8 cellular contexts compared by ENCODE assay signal in genomic region chr16:20740007-20740883, GRCh38. TPM values are rescaled to one million over a fixed set of nuclear protein-coding genes. Genes with fewer than 3 reads are reported as not detected.
DNase-seq lines count a peak whose midpoint lies in the region; ATAC-seq, FAIRE-seq and TF ChIP-seq lines count a peak whose summit lies in the region.

No MANE protein-coding gene starts in this region.

- in situ Hi-C loops in GM12878 (cut with MboI) (no loop called here), transverse colon (cut with MboI; ENCODE audit: low pct_ligation_motif_present in 1 of 4, low pct_unique_long_range_greater_than_20kb in 1 of 4, low sequenced_read_pairs in 3 of 4) (no loop called here)

- peak overlapping the region; percentile 77 for H3K9ac ChIP-seq in GM12878 (ENCODE audit: control insufficient read depth, insufficient read depth, low read length)

- H3K27ac ChIP-seq in GM12878 (ENCODE audit: control insufficient read depth, insufficient read depth) (peak overlapping the region; percentile 58; the same call in 1 of the 2 replicates), left lung (peak overlapping the region; percentile 93 to 99), transverse colon (peak overlapping the region; percentile 96 to 98 (median 97))

- ATAC-seq in GM12878 (peak; percentile 46), left lung (peak; percentile 15), sciatic nerve (no peak), GM19035 (IDR thresholded peaks at IDR 0.05; ENCODE audit: unreplicated experiment) (no peak)

- CTCF ChIA-PET in GM12878 (lab: Yijun Ruan, JAX), result interaction anchor here (0.6 to 3.2 kb wide), 8 partner anchors 10 to 111 kb away, joined by 3 to 16 read pairs (median 4); no protein-coding TSS in a partner anchor

- H3K79me2 ChIP-seq in GM12878 (ENCODE audit: control insufficient read depth, insufficient read depth, low read length), result peaks cover 28% of the 10 kb centered on the region

- TF ChIP-seq CTCF in GM12878 (IDR thresholded peaks at IDR 0.05 in 2 of 3, conservative IDR thresholded peaks at IDR 0.05 in 1 of 3; ENCODE audit: control insufficient read depth in 2 of 3, extremely low read depth in 1 of 3, insufficient read depth in 1 of 3, low read depth in 3 of 3, low read length in 3 of 3) (peak; percentile 33 to 44 (median 34); a peak in 3 of 6 replicates), left lung (IDR thresholded peaks at IDR 0.05) (no peak), transverse colon (IDR thresholded peaks at IDR 0.05) (peak in 4 of 5 experiments; percentile 8 to 40 (median 29))

- RAD21 ChIA-PET in GM12878 (lab: Charles Lee; ENCODE audit: unreplicated experiment), result interaction anchor here (1.1 to 2.4 kb wide), 3 partner anchors 63 to 138 kb away, joined by 4 to 7 read pairs (median 5); no protein-coding TSS in a partner anchor

- POLR2A ChIA-PET in GM12878 (lab: Charles Lee), result interaction anchor here (1.3 to 1.6 kb wide), 2 partner anchors 24 to 66 kb away, joined by 4 to 7 read pairs; partner anchors contain the start of genes ACSM3, ERI2 and REXO5

- H4K20me1 ChIP-seq in GM12878 (ENCODE audit: control insufficient read depth, insufficient read depth), result no peaks in the 10 kb centered on the region

- no peak for FAIRE-seq in GM12878 (lab: Jason Lieb, UNC)

- no peak overlapping the region for H2AFZ ChIP-seq in GM12878 (ENCODE audit: control insufficient read depth, low read depth, low read length)

- BruUV-seq in GM12878 (replicated peaks; lab: Mats Ljungman, UMichigan), result no TSS peak

- H3K36me3 ChIP-seq in GM12878 (ENCODE audit: control insufficient read depth in 2 of 2, insufficient read depth in 2 of 2, low read length in 1 of 2) (peaks cover 0 to 24% of the 10 kb centered on the region in 2 experiments; a peak in 2 of 4 replicates), left lung (peaks cover 4 to 38% of the 10 kb centered on the region in 2 donors), transverse colon (peaks cover 0 to 37% (median 18%) of the 10 kb centered on the region in 4 donors)

- intact Hi-C loops in GM12878 (cut with micrococcal nuclease; ENCODE audit: unreplicated experiment), result loop anchor here (2.0 kb wide), 1 partner anchor 67 kb away; the partner anchor contains the start of genes ERI2 and REXO5
- intact Hi-C loops in left lung (cut with DNase I), result no loop called here
- intact Hi-C loops in transverse colon (cut with DNase I; ENCODE audit: low total_unique reads), result no loop called here
- intact Hi-C loops in sciatic nerve (cut with DNase I), result no loop called here

- DNase-seq in GM03348 (ENCODE audit: low spot score), result peak; percentile 16
- DNase-seq in NAMALWA (ENCODE audit: low spot score), result peak; percentile 62
- DNase-seq in GM12878 (ENCODE audit: low read depth, low spot score), result no peak
- DNase-seq in left lung, result no peak
- no peak for DNase-seq in transverse colon
- no peak for DNase-seq in sciatic nerve (ENCODE audit: low spot score)
- no peak for DNase-seq in GM19238 (ENCODE audit: insufficient read length, low spot score)

- WGBS in GM12878 (ENCODE audit: insufficient coverage, insufficient replicate concordance, low lambda C conversion rate, missing lambda C conversion rate), result 17% methylated on average over 11 of the region's 11 CpGs
- WGBS in transverse colon (ENCODE audit: low coverage in 1 of 2), 2 donors, result 21 to 34% methylated on average over 5 to 11 of the region's 11 CpGs

- TF ChIP-seq POLR2A in GM12878 (IDR thresholded peaks at IDR 0.05; ENCODE audit: low read depth, low read length) (no peak), transverse colon (IDR thresholded peaks at IDR 0.05) (no peak)

- TF ChIP-seq RAD21 in GM12878 (IDR thresholded peaks at IDR 0.05; ENCODE audit: insufficient read depth, low read depth, low read length), result no peak

- H3K27me3 ChIP-seq in GM12878 (replicated peaks in 1 of 2; ENCODE audit: control insufficient read depth in 2 of 2, insufficient read depth in 2 of 2, low read length in 1 of 2) (no peaks in the 10 kb centered on the region), left lung (no peaks in the 10 kb centered on the region), transverse colon (no peaks in the 10 kb centered on the region)

- SMC1A ChIA-PET in GM12878 (lab: Charles Lee; ENCODE audit: uncharacterized antibody, unreplicated experiment), result interaction anchor here (0.7 to 1.7 kb wide), 3 partner anchors 14 to 25 kb away, joined by 3 to 4 read pairs (median 4); partner anchors contain the start of gene ACSM3

- peak overlapping the region; percentile 75 for H3K4me2 ChIP-seq in GM12878 (ENCODE audit: control insufficient read depth, insufficient read depth)

- TF ChIP-seq EP300 in GM12878 (IDR thresholded peaks at IDR 0.05; ENCODE audit: borderline replicate concordance in 1 of 2, control insufficient read depth in 1 of 2, low read depth in 2 of 2, low read length in 2 of 2), result no peak
- TF ChIP-seq EP300 in transverse colon (IDR thresholded peaks at IDR 0.05; ENCODE audit: low read depth), result no peak

- H3K9me3 ChIP-seq in GM12878 (replicated peaks; ENCODE audit: control insufficient read depth, insufficient read depth, low read length) (no peaks in the 10 kb centered on the region), left lung (no peaks in the 10 kb centered on the region), transverse colon (no peaks in the 10 kb centered on the region)

- H3K4me3 ChIP-seq in GM12878 (peak overlapping the region; percentile 96), left lung (peak overlapping the region; percentile 70 to 85), transverse colon (peak overlapping the region; percentile 65 to 94 (median 84))

- peaks cover 4% of the 10 kb centered on the region; the same call in 1 of the 2 replicates for H3K4me1 ChIP-seq in GM12878 (ENCODE audit: control insufficient read depth, insufficient read depth, low read length)
- peaks cover 9 to 39% of the 10 kb centered on the region in 2 donors for H3K4me1 ChIP-seq in left lung
- H3K4me1 ChIP-seq in transverse colon, result peaks cover 6 to 24% (median 14%) of the 10 kb centered on the region in 4 donors

RNA-seq across cellular contexts. Expression of gene THUMPD1, which starts 1.4 kb away (rescaled TPM):
- 67.9 and 68.9 TPM in 2 replicates for total RNA-seq in GM12878 (2013; cell fraction: nucleolus; rRNA removed)
- total RNA-seq in GM12878 (2014; rRNA removed) (46.3 and 48.4 TPM in 2 replicates), GM12878 (2014; rRNA removed; fragmentation: Illumina TruSeq; extraction: Trizol) (48.5 and 49.5 TPM in 2 replicates), GM12878 (2021) (33.7 and 36.2 TPM in 2 replicates), left lung (10 to 100 TPM; 31.0 to 32.7 TPM), transverse colon (10 to 100 TPM; 23.1 to 64.8 (median 43.4) TPM), sciatic nerve (32.1 TPM)
- polyA plus RNA-seq in GM12878 (2011; ENCODE audit: low read depth), result 14.7 TPM
- polyA plus RNA-seq in GM12878 (2011; rRNA removed) (35.5 and 61.3 TPM in 2 replicates), GM12878 (2014; fragmentation: Illumina TruSeq; extraction: Trizol) (37.7 and 44.4 TPM in 2 replicates), GM12878 (2014; fragmentation: Nextera tagmentation; extraction: Ambion mirVana) (10 to 100 TPM; 21.5 to 26.1 TPM), GM12878 (2014; rRNA removed) (28.9 and 31.7 TPM in 2 replicates), GM12878 (2016; fragmentation: Nextera tagmentation; extraction: Ambion mirVana) (10 to 100 TPM; 45.2 to 49.5 TPM)
- 40.0 and 78.5 TPM in 2 replicates for polyA plus RNA-seq in GM12878 (2011; cell fraction: cytosol; rRNA removed)
- polyA plus RNA-seq in GM12878 (2011; cell fraction: nucleus; rRNA removed), result 38.9 and 55.1 TPM in 2 replicates
- 20.4 and 21.0 TPM in 2 replicates for polyA plus RNA-seq in GM12878 (2012)
- polyA minus RNA-seq in GM12878 (2011; rRNA and poly(A)+ RNA removed), result 40.5 and 76.6 TPM in 2 replicates
- 24.2 and 26.2 TPM in 2 replicates for polyA minus RNA-seq in GM12878 (2011; cell fraction: cytosol; rRNA and poly(A)+ RNA removed)
- polyA minus RNA-seq in GM12878 (2011; cell fraction: nucleus; rRNA and poly(A)+ RNA removed), result 44.5 and 73.1 TPM in 2 replicates

RNA-seq across cellular contexts. Expression of gene ACSM3, which starts 23.6 kb away (rescaled TPM):
- 18.1 and 22.5 TPM in 2 replicates for total RNA-seq in GM12878 (2013; cell fraction: nucleolus; rRNA removed)
- total RNA-seq in GM12878 (2014; rRNA removed) (4.5 and 7.7 TPM in 2 replicates), GM12878 (2014; rRNA removed; fragmentation: Illumina TruSeq; extraction: Trizol) (5.4 and 6.5 TPM in 2 replicates), GM12878 (2021) (4.4 and 7.1 TPM in 2 replicates), left lung (10 to 100 TPM; 15.7 to 16.6 TPM), transverse colon (100 to 1,000 TPM in 1 of 4 donors, 10 to 100 TPM in 3; 21.7 to 108 (median 29.5) TPM), sciatic nerve (2.8 TPM)
- polyA plus RNA-seq in GM12878 (2011; ENCODE audit: low read depth), result 6.0 TPM
- polyA plus RNA-seq in GM12878 (2011; rRNA removed) (21.0 and 28.6 TPM in 2 replicates), GM12878 (2014; fragmentation: Illumina TruSeq; extraction: Trizol) (6.7 and 7.5 TPM in 2 replicates), GM12878 (2014; fragmentation: Nextera tagmentation; extraction: Ambion mirVana) (1 to 10 TPM; 5.0 to 6.8 TPM), GM12878 (2014; rRNA removed) (4.2 and 4.9 TPM in 2 replicates), GM12878 (2016; fragmentation: Nextera tagmentation; extraction: Ambion mirVana) (1 to 10 TPM; 6.9 to 7.9 TPM)
- polyA plus RNA-seq in GM12878 (2011; cell fraction: cytosol; rRNA removed), result 10.3 and 13.8 TPM in 2 replicates
- 8.3 and 10.0 TPM in 2 replicates for polyA plus RNA-seq in GM12878 (2011; cell fraction: nucleus; rRNA removed)
- 6.2 and 8.1 TPM in 2 replicates for polyA plus RNA-seq in GM12878 (2012)
- polyA minus RNA-seq in GM12878 (2011; rRNA and poly(A)+ RNA removed), result 13.4 and 14.7 TPM in 2 replicates
- 5.3 and 5.9 TPM in 2 replicates for polyA minus RNA-seq in GM12878 (2011; cell fraction: cytosol; rRNA and poly(A)+ RNA removed)
- 4.1 and 5.6 TPM in 2 replicates for polyA minus RNA-seq in GM12878 (2011; cell fraction: nucleus; rRNA and poly(A)+ RNA removed)

RNA-seq across cellular contexts. Expression of gene ACSM1, which starts 42.8 kb away (rescaled TPM):
- 0.76 and 1.0 TPM in 2 replicates for total RNA-seq in GM12878 (2013; cell fraction: nucleolus; rRNA removed)
- total RNA-seq in GM12878 (2014; rRNA removed), result 0.22 TPM in 1 of 2 replicates, not detected in the other
- total RNA-seq in GM12878 (2014; rRNA removed; fragmentation: Illumina TruSeq; extraction: Trizol), result 0.09 and 0.22 TPM in 2 replicates
- not detected in 2 replicates for total RNA-seq in GM12878 (2021)
- not detected for polyA plus RNA-seq in GM12878 (2011; ENCODE audit: low read depth)
- 0.15 and 0.26 TPM in 2 replicates for polyA plus RNA-seq in GM12878 (2011; rRNA removed)
- 0.15 TPM in 2 replicates for polyA plus RNA-seq in GM12878 (2011; cell fraction: cytosol; rRNA removed)
- polyA plus RNA-seq in GM12878 (2011; cell fraction: nucleus; rRNA removed), result 0.23 and 0.82 TPM in 2 replicates
- polyA plus RNA-seq in GM12878 (2012), result not detected in 2 replicates
- 0.13 and 0.55 TPM in 2 replicates for polyA plus RNA-seq in GM12878 (2014; fragmentation: Illumina TruSeq; extraction: Trizol)
- polyA plus RNA-seq in GM12878 (2014; fragmentation: Nextera tagmentation; extraction: Ambion mirVana), result under 1 TPM; 0.11 TPM
- polyA plus RNA-seq in GM12878 (2014; rRNA removed), result 0.14 and 0.22 TPM in 2 replicates
- not detected for polyA plus RNA-seq in GM12878 (2016; fragmentation: Nextera tagmentation; extraction: Ambion mirVana)
- 0.26 TPM in 1 of 2 replicates, not detected in the other for polyA minus RNA-seq in GM12878 (2011; rRNA and poly(A)+ RNA removed)
- not detected in 2 replicates for polyA minus RNA-seq in GM12878 (2011; cell fraction: cytosol; rRNA and poly(A)+ RNA removed)
- polyA minus RNA-seq in GM12878 (2011; cell fraction: nucleus; rRNA and poly(A)+ RNA removed), result 0.12 TPM in 1 of 2 replicates, not detected in the other
- total RNA-seq in left lung, result under 1 TPM; 0.21 to 0.82 TPM
- 1 to 10 TPM in 1 of 4 donors, under 1 TPM in 2, not detected in 1; 0.80 to 3.7 (median 0.95) TPM for total RNA-seq in transverse colon
- total RNA-seq in sciatic nerve, result not detected

Comparison
In these comparisons a context has a peak if more than half of its experiments do, and no peak if none do; other contexts are left out.
1. DNase-seq: peak in GM03348 (single experiment) and NAMALWA (single experiment); none in GM12878 (single experiment), left lung (0 of 2), transverse colon (single experiment), sciatic nerve (single experiment) and GM19238 (single experiment).
2. ATAC-seq: peak in GM12878 (single experiment) and left lung (single experiment); none in sciatic nerve (single experiment) and GM19035 (single experiment).
3. CTCF ChIP-seq: peak in GM12878 (3 of 3) and transverse colon (4 of 5); none in left lung (0 of 2).
4. Peak in every context shown above with its lines, with median percentiles within 50 percentile points of each other: H3K27ac ChIP-seq and H3K4me3 ChIP-seq.